Comparison of ENCODE assay signal across 9 cellular contexts in genomic region chrX:50579955-50580354, GRCh38.
A peak's percentile ranks its signal among the peaks of the same experiment; 100 is the strongest.
DNase-seq lines count a peak whose midpoint lies in the region; ATAC-seq and TF ChIP-seq lines count a peak whose summit lies in the region.
"Had no signal": no experiment of that assay in that cellular context is flagged by ENCODE, and none has a peak within 500 bp of the region (broad histone marks: within the 10 kb centered on the region; RNA-seq: fewer than 3 reads in every experiment).

No MANE protein-coding gene starts in this region.

- H3K9me3 ChIP-seq in colonic mucosa, result no peaks in the 10 kb centered on the region

- H3K27ac ChIP-seq in KMS-11 (no peak overlapping the region), colonic mucosa (no peak overlapping the region)

- H2AFZ ChIP-seq in KMS-11 (ENCODE audit: low read depth), result no peak overlapping the region

- TF ChIP-seq CTCF in KMS-11 (conservative IDR thresholded peaks at IDR 0.05; ENCODE audit: low read depth, low read length), result peak; percentile 74
- TF ChIP-seq CTCF in colonic mucosa (IDR thresholded peaks at IDR 0.05), result peak; percentile 36

- H4K20me1 ChIP-seq in KMS-11 (ENCODE audit: insufficient read depth), result no peaks in the 10 kb centered on the region

- DNase-seq in COLO668 (lab: John Stamatoyannopoulos, UW; ENCODE audit: unreplicated experiment) (peak; percentile 3), SHP77 treated with DMSO at 0.1 percent for 48 hours (lab: John Stamatoyannopoulos, UW) (peak; percentile 36), colonic mucosa (peak; percentile 32), midbrain (lab: John Stamatoyannopoulos, UW) (peak; percentile 61), OCI-M2 (lab: John Stamatoyannopoulos, UW; ENCODE audit: unreplicated experiment) (no peak)
- DNase-seq in activated effector memory CD4-positive, alpha-beta T cell treated with Interleukin-2 at 50 U/mL for 16 hours, result no peak
- DNase-seq: activated B cell treated with CpG ODN at 0.5 μM for 24 hours had no signal

- no peaks in the 10 kb centered on the region for H3K36me3 ChIP-seq in KMS-11 (ENCODE audit: insufficient read depth)
- no peaks in the 10 kb centered on the region for H3K36me3 ChIP-seq in colonic mucosa

- H3K79me2 ChIP-seq in KMS-11 (ENCODE audit: insufficient read depth, low read depth), result no peaks in the 10 kb centered on the region

- H3K4me2 ChIP-seq in KMS-11, result no peak overlapping the region

- no peaks in the 10 kb centered on the region for H3K4me1 ChIP-seq in KMS-11 (ENCODE audit: low read depth, poor library complexity, severe bottlenecking)
- H3K4me1 ChIP-seq in colonic mucosa, result no peaks in the 10 kb centered on the region

- intact Hi-C loops in colonic mucosa (cut with DNase I), result loop anchor here (5.0 kb wide), 1 partner anchor 483 kb away; no protein-coding TSS in a partner anchor

- H3K9ac ChIP-seq in KMS-11, result no peak overlapping the region
- no peak overlapping the region for H3K9ac ChIP-seq in colonic mucosa (ENCODE audit: low read depth in 2 of 2, low read length in 2 of 2)

- peak; percentile 77 for ATAC-seq in GM18519 (IDR thresholded peaks at IDR 0.05; ENCODE audit: low FRiP score, unreplicated experiment)

- H3K4me3 ChIP-seq in KMS-11 (IDR thresholded peaks at IDR 0.05; ENCODE audit: insufficient read depth, low read depth, low read length), result no peak overlapping the region
- H3K4me3 ChIP-seq in colonic mucosa, result no peak overlapping the region

- no peaks in the 10 kb centered on the region for H3K27me3 ChIP-seq in KMS-11 (ENCODE audit: insufficient read depth, low read depth)
- no peaks in the 10 kb centered on the region for H3K27me3 ChIP-seq in colonic mucosa

Comparison
In these comparisons a context has a peak if more than half of its experiments do, and no peak if none do; other contexts are left out.
1. DNase-seq: peak in COLO668 (single experiment), SHP77 treated with DMSO at 0.1 percent for 48 hours (single experiment), colonic mucosa (single experiment) and midbrain (single experiment); none in OCI-M2 (single experiment) and activated effector memory CD4-positive, alpha-beta T cell treated with Interleukin-2 at 50 U/mL for 16 hours (single experiment).